ENCODE assay signal across 8 cellular contexts in the genomic region with DNA sequence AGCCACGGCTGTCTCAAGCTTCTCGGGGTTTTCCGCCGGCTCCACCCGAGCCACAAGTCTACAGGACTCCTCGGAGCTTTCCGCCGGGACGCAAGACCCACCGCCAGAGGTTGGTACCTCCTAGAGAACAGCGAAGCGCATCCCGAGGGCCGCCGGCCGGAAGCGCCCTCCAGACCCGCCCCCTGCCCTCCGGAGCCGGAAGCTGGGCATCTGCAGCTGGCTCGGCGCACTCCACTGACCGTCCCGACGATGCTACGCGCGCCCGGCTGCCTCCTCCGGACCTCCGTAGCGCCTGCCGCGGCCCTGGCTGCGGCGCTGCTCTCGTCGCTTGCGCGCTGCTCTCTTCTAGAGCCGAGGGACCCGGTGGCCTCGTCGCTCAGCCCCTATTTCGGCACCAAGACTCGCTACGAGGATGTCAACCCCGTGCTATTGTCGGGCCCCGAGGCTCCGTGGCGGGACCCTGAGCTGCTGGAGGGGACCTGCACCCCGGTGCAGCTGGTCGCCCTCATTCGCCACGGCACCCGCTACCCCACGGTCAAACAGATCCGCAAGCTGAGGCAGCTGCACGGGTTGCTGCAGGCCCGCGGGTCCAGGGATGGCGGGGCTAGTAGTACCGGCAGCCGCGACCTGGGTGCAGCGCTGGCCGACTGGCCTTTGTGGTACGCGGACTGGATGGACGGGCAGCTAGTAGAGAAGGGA. TPM values are rescaled to one million over a fixed set of nuclear protein-coding genes. Genes with fewer than 3 reads are reported as not detected.
DNase-seq lines count a peak whose midpoint lies in the region; ATAC-seq, FAIRE-seq and TF ChIP-seq lines count a peak whose summit lies in the region.

A gene with protein sequence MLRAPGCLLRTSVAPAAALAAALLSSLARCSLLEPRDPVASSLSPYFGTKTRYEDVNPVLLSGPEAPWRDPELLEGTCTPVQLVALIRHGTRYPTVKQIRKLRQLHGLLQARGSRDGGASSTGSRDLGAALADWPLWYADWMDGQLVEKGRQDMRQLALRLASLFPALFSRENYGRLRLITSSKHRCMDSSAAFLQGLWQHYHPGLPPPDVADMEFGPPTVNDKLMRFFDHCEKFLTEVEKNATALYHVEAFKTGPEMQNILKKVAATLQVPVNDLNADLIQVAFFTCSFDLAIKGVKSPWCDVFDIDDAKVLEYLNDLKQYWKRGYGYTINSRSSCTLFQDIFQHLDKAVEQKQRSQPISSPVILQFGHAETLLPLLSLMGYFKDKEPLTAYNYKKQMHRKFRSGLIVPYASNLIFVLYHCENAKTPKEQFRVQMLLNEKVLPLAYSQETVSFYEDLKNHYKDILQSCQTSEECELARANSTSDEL (plus strand): TSS at position 227 of the 699 bp plus-strand sequence. CDS start 23 bp downstream, at position 250.

- H3K27me3 ChIP-seq in WERI-Rb-1 (ENCODE audit: insufficient read depth, low read depth, severe bottlenecking) (no peaks in the 10 kb centered on the region), breast epithelium (no peaks in the 10 kb centered on the region), skeletal muscle tissue (ENCODE audit: control insufficient read depth in 3 of 3, insufficient read depth in 3 of 3, low read length in 3 of 3) (no peaks in the 10 kb centered on the region)

- DNase-seq in 8988T (peak; percentile 76), GM18507 (ENCODE audit: extremely low spot score, insufficient read length, low read depth) (peak; percentile 84), NCI-H2107 treated with DMSO at 0.1 percent for 48 hours (lab: John Stamatoyannopoulos, UW; ENCODE audit: unreplicated experiment) (peak; percentile 35), WERI-Rb-1 (peak; percentile 89), breast epithelium (ENCODE audit: low spot score in 2 of 2) (peak; percentile 41 to 71)

- ATAC-seq in HG02970 (IDR thresholded peaks at IDR 0.05; ENCODE audit: low FRiP score, unreplicated experiment): peak; percentile 81

- FAIRE-seq in GM18507 (lab: Jason Lieb, UNC): peak; percentile 84

- H3K9ac ChIP-seq in skeletal muscle tissue (ENCODE audit: low read depth in 1 of 3, low read length in 3 of 3): peak within 1 kb of the TSS; percentile 79 to 88 (median 85)

- peak; percentile 27 for TF ChIP-seq POLR2A in breast epithelium (IDR thresholded peaks at IDR 0.05)

- TF ChIP-seq CTCF in WERI-Rb-1 (IDR thresholded peaks at IDR 0.05; ENCODE audit: low read depth, low read length) (no peak), breast epithelium (IDR thresholded peaks at IDR 0.05) (peak in 1 of 3 donors; percentile 13)

- peak within 1 kb of the TSS; percentile 87 for H3K4me3 ChIP-seq in WERI-Rb-1 (ENCODE audit: low read depth, low read length)
- peak within 1 kb of the TSS; percentile 81 to 96 (median 92) for H3K4me3 ChIP-seq in breast epithelium
- peak within 1 kb of the TSS; percentile 99 for H3K4me3 ChIP-seq in iPS-18c (ENCODE audit: insufficient read depth, low read depth, low read length)
- peak within 1 kb of the TSS; percentile 81 to 95 (median 93) for H3K4me3 ChIP-seq in skeletal muscle tissue (ENCODE audit: low read length in 3 of 3)

- intact Hi-C loops in breast epithelium (cut with DNase I; ENCODE audit: low total_unique reads): no loop called here

- H3K27ac ChIP-seq in WERI-Rb-1 (peak within 1 kb of the TSS; percentile 62), breast epithelium (peak within 1 kb of the TSS; percentile 81 to 92), skeletal muscle tissue (ENCODE audit: low read depth, low read length) (peak within 1 kb of the TSS; percentile 61)

- H3K36me3 ChIP-seq in WERI-Rb-1: peaks cover 18% of the 10 kb centered on the region
- no peaks in the 10 kb centered on the region for H3K36me3 ChIP-seq in breast epithelium
- H3K36me3 ChIP-seq in skeletal muscle tissue (ENCODE audit: control insufficient read depth in 3 of 3, insufficient read depth in 3 of 3, low read length in 3 of 3): peaks cover 0 to 6% (median 0%) of the 10 kb centered on the region in 3 donors

- H3K9me3 ChIP-seq in WERI-Rb-1 (ENCODE audit: severe bottlenecking): no peaks in the 10 kb centered on the region
- no peaks in the 10 kb centered on the region for H3K9me3 ChIP-seq in breast epithelium
- no peaks in the 10 kb centered on the region for H3K9me3 ChIP-seq in iPS-18c (ENCODE audit: control insufficient read depth, insufficient read depth, low read length)
- H3K9me3 ChIP-seq in skeletal muscle tissue (ENCODE audit: control insufficient read depth in 3 of 3, low read length in 3 of 3): no peaks in the 10 kb centered on the region

- H3K4me1 ChIP-seq in breast epithelium (peaks cover 0 to 16% of the 10 kb centered on the region in 2 donors), skeletal muscle tissue (ENCODE audit: control insufficient read depth in 3 of 3, insufficient read depth in 3 of 3, low read length in 3 of 3) (peaks cover 14 to 29% (median 15%) of the 10 kb centered on the region in 3 donors)

RNA-seq across cellular contexts. Expression of the gene that starts here (rescaled TPM):
- total RNA-seq in breast epithelium: 10 to 100 TPM; 13.0 to 22.0 (median 18.7) TPM
- 14.1 TPM for total RNA-seq in skeletal muscle tissue

Comparison
In these comparisons a context has a peak if more than half of its experiments do, and no peak if none do; other contexts are left out.
1. Peak in every context shown above with its lines: DNase-seq, ATAC-seq, H3K4me3 ChIP-seq and H3K27ac ChIP-seq.
2. DNase-seq: peak in every context shown above with its lines; median percentile 89 in WERI-Rb-1; 84 in GM18507; 76 in 8988T; 56 in breast epithelium; 35 in NCI-H2107 treated with DMSO at 0.1 percent for 48 hours.